ENCODE assay signal across 11 cellular contexts in the genomic region with DNA sequence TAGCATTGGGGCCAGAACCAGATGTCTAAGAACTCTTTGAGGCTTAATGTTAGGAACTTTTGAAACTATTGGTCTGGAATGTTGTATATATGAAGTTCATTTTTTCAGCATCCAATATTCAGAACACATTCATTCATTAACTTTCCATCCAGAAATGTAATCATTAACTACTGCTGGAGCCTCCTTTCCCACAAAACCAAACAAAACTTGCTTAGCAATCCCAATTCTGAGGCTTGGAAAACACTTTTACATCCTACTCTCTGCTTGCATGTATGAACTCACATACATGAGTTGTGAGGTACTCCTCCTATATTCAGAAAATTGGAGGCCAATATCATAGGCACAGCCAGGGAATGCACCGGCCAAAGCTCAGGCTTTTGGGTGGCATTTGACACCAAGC. TPM values are rescaled to one million over a fixed set of nuclear protein-coding genes. Genes with fewer than 3 reads are reported as not detected.
DNase-seq lines count a peak whose midpoint lies in the region; ATAC-seq, FAIRE-seq and TF ChIP-seq lines count a peak whose summit lies in the region.
"Had no signal": no experiment of that assay in that cellular context is flagged by ENCODE, and none has a peak within 500 bp of the region (broad histone marks: within the 10 kb centered on the region; RNA-seq: fewer than 3 reads in every experiment).

No MANE protein-coding gene starts in this region.

- peaks cover 28% of the 10 kb centered on the region for H3K23me2 ChIP-seq in H1 (ENCODE audit: low read depth, low read length)

- no peak overlapping the region for H2BK120ac ChIP-seq in H1 (replicated peaks; ENCODE audit: low read depth, low read length)

- no peak for FAIRE-seq in H1 (lab: Jason Lieb, UNC)
- FAIRE-seq in small intestine (lab: Jason Lieb, UNC) = no peak
- FAIRE-seq: GM12878 had no signal

- H3K4ac ChIP-seq in H1 (replicated peaks; ENCODE audit: insufficient read length, low read depth, low read length) = no peak overlapping the region

- no peak overlapping the region for H4K8ac ChIP-seq in H1 (ENCODE audit: extremely low read depth, insufficient read depth, low read length)

- no peak overlapping the region for H2BK5ac ChIP-seq in H1 (ENCODE audit: low read depth, low read length)

- no peak overlapping the region for H2BK20ac ChIP-seq in H1 (ENCODE audit: low read length)

- H3K18ac ChIP-seq in H1 (ENCODE audit: extremely low read depth, low read length) = no peak overlapping the region

- no peak overlapping the region for H2AK5ac ChIP-seq in H1 (ENCODE audit: low read depth, low read length)

- H2AFZ ChIP-seq in H1 (ENCODE audit: low read length) = peak overlapping the region; percentile 67; the same call in 1 of the 2 replicates

- 36% methylated on average over 1 of the region's 1 CpG; no CpG with 5 or more reads in 1 of the 2 experiments for WGBS in H1 (ENCODE audit: extremely low coverage in 1 of 2, insufficient coverage in 1 of 2, insufficient read length in 1 of 2, insufficient replicate concordance in 2 of 2, low coverage in 1 of 2, low lambda C conversion rate in 2 of 2, missing lambda C conversion rate in 1 of 2), 2 experiments
- WGBS in mesodermal cell (ENCODE audit: insufficient coverage in 2 of 2), 2 experiments = 43 to 60% methylated on average over 1 of the region's 1 CpG
- WGBS in small intestine, 3 donors = 8 to 31% (median 28%) methylated on average over 1 of the region's 1 CpG

- POLR2A ChIA-PET in H1 (lab: Charles Lee; ENCODE audit: partially characterized antibody) = no interaction called here

- TF ChIP-seq POLR2A in H1 (IDR thresholded peaks at IDR 0.05; ENCODE audit: control extremely low read depth in 1 of 2, low read depth in 2 of 2, low read length in 2 of 2) = no peak

- TF ChIP-seq CTCF in H1 (IDR thresholded peaks at IDR 0.05; ENCODE audit: control extremely low read depth in 1 of 3, insufficient read depth in 1 of 3, low read depth in 1 of 3, low read length in 3 of 3) = no peak

- no peaks in the 10 kb centered on the region for H3K36me3 ChIP-seq in NT2/D1 (ENCODE audit: insufficient read depth, insufficient read length, low read length)
- H3K36me3 ChIP-seq in H1 (ENCODE audit: control insufficient read depth in 2 of 4, insufficient read depth in 4 of 4, low read length in 3 of 4) = no peaks in the 10 kb centered on the region
- no peaks in the 10 kb centered on the region for H3K36me3 ChIP-seq in mesodermal cell (ENCODE audit: control insufficient read depth, insufficient read depth, low read length)
- H3K36me3 ChIP-seq in small intestine (ENCODE audit: control insufficient read depth in 2 of 2, insufficient read depth in 2 of 2, low read length in 2 of 2) = no peaks in the 10 kb centered on the region
- H3K36me3 ChIP-seq in SJCRH30 = no peaks in the 10 kb centered on the region
- H3K36me3 ChIP-seq: left lung had no signal

- peak overlapping the region; percentile 94 to 98 for H3K4me2 ChIP-seq in H1 (ENCODE audit: insufficient read depth in 1 of 2, low read depth in 2 of 2, low read length in 2 of 2)

- no peak for TF ChIP-seq RAD21 in H1 (IDR thresholded peaks at IDR 0.05 in 1 of 2, conservative IDR thresholded peaks at IDR 0.05 in 1 of 2; ENCODE audit: low read depth in 2 of 2, low read length in 2 of 2)

- CTCF ChIA-PET in H1 (lab: Charles Lee; ENCODE audit: partially characterized antibody) = interaction anchor here (1.0 to 1.2 kb wide), 3 partner anchors 10 to 78 kb away, joined by 3 to 9 read pairs (median 3); no protein-coding TSS in a partner anchor

- no peak overlapping the region for H3K23ac ChIP-seq in H1 (ENCODE audit: insufficient read length)

- H3K56ac ChIP-seq in H1 (replicated peaks; ENCODE audit: insufficient read length, low read depth, low read length) = no peak overlapping the region

- H4K20me1 ChIP-seq in H1 (replicated peaks in 1 of 2; ENCODE audit: control insufficient read depth in 1 of 2, insufficient read depth in 2 of 2, low read length in 2 of 2) = peaks cover 2 to 6% of the 10 kb centered on the region in 2 experiments

- no peak overlapping the region for H4K5ac ChIP-seq in H1 (ENCODE audit: insufficient read length, low read depth, low read length)

- H3K9me3 ChIP-seq in NT2/D1 (ENCODE audit: insufficient read depth, low read length) (no peaks in the 10 kb centered on the region), H1 (ENCODE audit: insufficient read depth in 2 of 2, low read depth in 1 of 2, low read length in 1 of 2) (no peaks in the 10 kb centered on the region), mesodermal cell (ENCODE audit: control insufficient read depth, low read length) (no peaks in the 10 kb centered on the region), small intestine (ENCODE audit: control insufficient read depth, low read depth) (no peaks in the 10 kb centered on the region), SJCRH30 (replicated peaks) (no peaks in the 10 kb centered on the region)
- H3K9me3 ChIP-seq: left lung had no signal

- H3K14ac ChIP-seq in H1 (ENCODE audit: insufficient read length) = no peak overlapping the region

- H3K79me2 ChIP-seq in H1 (ENCODE audit: control insufficient read depth in 1 of 2, insufficient read depth in 2 of 2, low read length in 2 of 2) = no peaks in the 10 kb centered on the region

- no peaks in the 10 kb centered on the region for H3K79me1 ChIP-seq in H1 (ENCODE audit: low read depth, low read length)

- H3K9ac ChIP-seq in NT2/D1 (ENCODE audit: insufficient read length, low read depth) (peak overlapping the region; percentile 36), H1 (replicated peaks in 1 of 4; ENCODE audit: extremely low read depth in 1 of 4, low read depth in 3 of 4, low read length in 3 of 4) (no peak overlapping the region)

- H2BK12ac ChIP-seq in H1 (ENCODE audit: low read depth, low read length) = no peak overlapping the region

- no peak for TF ChIP-seq EP300 in H1 (IDR thresholded peaks at IDR 0.05; ENCODE audit: borderline replicate concordance in 1 of 2, low read depth in 2 of 2, low read length in 2 of 2)

- H4K91ac ChIP-seq in H1 (replicated peaks; ENCODE audit: insufficient read length, low read length) = no peak overlapping the region

- DNase-seq in NT2/D1 (ENCODE audit: low read depth, low spot score) (no peak), H1 (ENCODE audit: low read depth in 1 of 2, low spot score in 2 of 2) (no peak), small intestine (peak; percentile 19), SJCRH30 (no peak), DMS79 (lab: John Stamatoyannopoulos, UW) (no peak)
- DNase-seq: Kasumi-1 had no signal

- H2BK15ac ChIP-seq in H1 (ENCODE audit: low read length) = no peak overlapping the region

- H3K4me3 ChIP-seq in NT2/D1 (ENCODE audit: insufficient read length, low read depth) (peak overlapping the region; percentile 38), H1 (ENCODE audit: extremely low read depth in 1 of 4, insufficient read depth in 2 of 4, low read depth in 3 of 4, low read length in 4 of 4) (peak overlapping the region; percentile 52 to 79 (median 68); a peak in 6 of 8 replicates), mesodermal cell (ENCODE audit: extremely low read depth, insufficient read depth, low read length, poor library complexity, severe bottlenecking) (peak overlapping the region; percentile 51), small intestine (ENCODE audit: low read depth in 1 of 2, low read length in 2 of 2) (peak overlapping the region in 1 of 2 donors; percentile 81), SJCRH30 (no peak overlapping the region)
- H3K4me3 ChIP-seq: GM12878 had no signal

- ATAC-seq in GM18870 (IDR thresholded peaks at IDR 0.05; ENCODE audit: unreplicated experiment) (no peak), GM18511 (IDR thresholded peaks at IDR 0.05; ENCODE audit: unreplicated experiment) (no peak)
- ATAC-seq: GM12878 had no signal

- H3K27me3 ChIP-seq in NT2/D1 (ENCODE audit: insufficient read depth, insufficient read length) (peaks cover 65% of the 10 kb centered on the region), H1 (replicated peaks in 1 of 4; ENCODE audit: control insufficient read depth in 3 of 4, extremely low read depth in 1 of 4, insufficient read depth in 3 of 4, low read length in 3 of 4) (peaks cover 21 to 61% (median 44%) of the 10 kb centered on the region in 4 experiments), small intestine (ENCODE audit: control insufficient read depth in 2 of 2, insufficient read depth in 2 of 2, low read length in 2 of 2) (no peaks in the 10 kb centered on the region), SJCRH30 (no peaks in the 10 kb centered on the region; the same call in 1 of the 2 replicates)

- no peak overlapping the region for H3K27ac ChIP-seq in H1 (ENCODE audit: low read depth, low read length)
- H3K27ac ChIP-seq in mesodermal cell (ENCODE audit: low read depth, low read length, severe bottlenecking) = no peak overlapping the region
- H3K27ac ChIP-seq in small intestine (ENCODE audit: low read depth in 1 of 2, low read length in 1 of 2) = peak overlapping the region; percentile 34 to 53
- no peak overlapping the region for H3K27ac ChIP-seq in SJCRH30
- H3K27ac ChIP-seq: left lung had no signal

- H3K4me1 ChIP-seq in NT2/D1 (ENCODE audit: insufficient read depth, insufficient read length) (peaks cover 5% of the 10 kb centered on the region), H1 (replicated peaks in 1 of 4; ENCODE audit: control insufficient read depth in 3 of 4, insufficient read depth in 4 of 4, low read length in 3 of 4) (peaks cover 3 to 21% (median 13%) of the 10 kb centered on the region in 4 experiments), mesodermal cell (ENCODE audit: control insufficient read depth, insufficient read depth, low read length, poor library complexity, severe bottlenecking) (peaks cover 6% of the 10 kb centered on the region), small intestine (ENCODE audit: control insufficient read depth in 2 of 2, insufficient read depth in 1 of 2, low read depth in 1 of 2, low read length in 1 of 2) (peaks cover 0 to 2% of the 10 kb centered on the region in 2 donors), SJCRH30 (no peaks in the 10 kb centered on the region)

TF ChIP-seq in H1, 55 proteins besides CTCF, POLR2A, EP300 and RAD21 (continues in another document):
- no peak for TF ChIP-seq CHD2 (IDR thresholded peaks at IDR 0.05; ENCODE audit: low read length)

RNA-seq across cellular contexts. Expression of a gene that starts 0.8 kb away (rescaled TPM):
- 2.3 and 2.4 TPM in 2 replicates for total RNA-seq in H1 (2021; fragmentation: NEBNext Ultra II Directional; extraction: Animal tissue kit (Norgen Biotek cat#: 25700))
- polyA plus RNA-seq in H1 (2011; rRNA removed) (1.2 and 1.5 TPM in 2 replicates), small intestine (10 to 100 TPM; 24.6 to 41.2 (median 33.2) TPM)
- polyA plus RNA-seq in H1 (2011; cell fraction: cytosol; rRNA removed) = 1.4 TPM
- 2.7 TPM for polyA plus RNA-seq in H1 (2011; cell fraction: nucleus; rRNA removed)
- 1.2 to 1.7 TPM (median 1.5 TPM) in 4 replicates for polyA plus RNA-seq in H1 (2012, experiment 1 of 2)
- polyA plus RNA-seq in H1 (2012, experiment 2 of 2) = 1.2 TPM
- 1.7 TPM for polyA plus RNA-seq in H1 (2013, experiment 1 of 2)
- 1.8 TPM for polyA plus RNA-seq in H1 (2013, experiment 2 of 2)
- polyA minus RNA-seq in H1 (2011; rRNA and poly(A)+ RNA removed) = 0.54 and 0.88 TPM in 2 replicates
- polyA minus RNA-seq in H1 (2011; cell fraction: cytosol; rRNA and poly(A)+ RNA removed) = 1.3 TPM
- polyA minus RNA-seq in H1 (2011; cell fraction: nucleus; rRNA and poly(A)+ RNA removed) = 4.5 TPM
- polyA plus RNA-seq in mesodermal cell (2013, experiment 1 of 2) = 8.0 TPM
- polyA plus RNA-seq in mesodermal cell (2013, experiment 2 of 2) = 6.3 TPM
- not detected in 2 replicates for total RNA-seq in SJCRH30 (2014; rRNA removed; shearing (Covaris generic))
- total RNA-seq: GM12878 had no signal

Comparison
In these comparisons a context has a peak if more than half of its experiments do, and no peak if none do; other contexts are left out.
1. H3K27ac ChIP-seq: peak in small intestine (2 of 2); none in H1 (single experiment), mesodermal cell (single experiment) and SJCRH30 (single experiment).